ENCODE assay signal across 21 cellular contexts in the genomic region with DNA sequence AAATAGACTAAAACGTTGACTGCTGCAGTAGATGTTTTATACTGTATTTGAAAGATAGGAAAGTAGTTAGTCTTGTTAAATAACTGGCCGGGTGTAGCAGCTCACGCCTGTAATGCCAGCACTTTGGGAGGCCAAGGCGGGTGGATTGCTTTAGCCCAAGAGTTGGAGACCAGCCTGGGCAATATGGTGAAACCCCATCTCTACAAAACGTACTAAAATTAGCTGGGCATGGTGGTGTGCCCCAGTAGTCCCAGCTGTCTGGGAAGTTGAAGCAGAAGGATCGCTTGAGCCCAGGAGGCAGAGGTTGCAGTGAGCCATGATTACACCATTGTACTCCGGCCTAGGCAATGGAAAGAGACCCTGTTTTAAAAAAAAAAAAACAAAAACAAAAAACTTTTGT.
DNase-seq lines count a peak whose midpoint lies in the region; ATAC-seq, FAIRE-seq and TF ChIP-seq lines count a peak whose summit lies in the region.
"Had no signal": no experiment of that assay in that cellular context is flagged by ENCODE, and none has a peak within 500 bp of the region (broad histone marks: within the 10 kb centered on the region; RNA-seq: fewer than 3 reads in every experiment).

No MANE protein-coding gene starts in this region.

- no peak overlapping the region for H3K27ac ChIP-seq in H1 (ENCODE audit: low read depth, low read length)
- H3K27ac ChIP-seq in CD4-positive, alpha-beta memory T cell (ENCODE audit: low read depth, low read length) = no peak overlapping the region
- H3K27ac ChIP-seq: body of pancreas, coronary artery, pancreas had no signal

- no peak overlapping the region; the same call in 1 of the 2 replicates for H4K8ac ChIP-seq in H1 (ENCODE audit: extremely low read depth, insufficient read depth, low read length)

- H3K4me3 ChIP-seq in H1 (ENCODE audit: extremely low read depth in 1 of 4, insufficient read depth in 2 of 4, low read depth in 3 of 4, low read length in 4 of 4) = no peak overlapping the region
- H3K4me3 ChIP-seq in CD4-positive, alpha-beta memory T cell (ENCODE audit: low read length in 2 of 2) = no peak overlapping the region
- H3K4me3 ChIP-seq: body of pancreas, coronary artery, pancreas, stomach had no signal

- no peak overlapping the region for H2BK12ac ChIP-seq in H1 (ENCODE audit: low read depth, low read length)

- H3K36me3 Mint-ChIP-seq in naive B cell = no peaks in the 10 kb centered on the region
- peaks cover 3% of the 10 kb centered on the region for H3K36me3 Mint-ChIP-seq in type B pancreatic cell
- no peaks in the 10 kb centered on the region for H3K36me3 Mint-ChIP-seq in CD4-positive, alpha-beta memory T cell

- ATAC-seq in left ventricle myocardium superior (no peak), naive B cell (ENCODE audit: low read depth in 2 of 2) (no peak), GM21619 (IDR thresholded peaks at IDR 0.05; ENCODE audit: unreplicated experiment) (no peak)
- ATAC-seq: body of pancreas, HepG2, pancreas had no signal

- TF ChIP-seq CTCF in H1 (IDR thresholded peaks at IDR 0.05; ENCODE audit: control extremely low read depth in 1 of 3, insufficient read depth in 1 of 3, low read depth in 1 of 3, low read length in 3 of 3) (no peak), type B pancreatic cell (conservative IDR thresholded peaks at IDR 0.05) (no peak)

- H2BK120ac ChIP-seq in H1 (replicated peaks; ENCODE audit: low read depth, low read length) = no peak overlapping the region

- H3K4me3 Mint-ChIP-seq in naive B cell (peak overlapping the region in 3 of 8 donors; percentile 6 to 28 (median 22)), type B pancreatic cell (peak overlapping the region; percentile 37)
- peak overlapping the region in 2 of 8 donors; percentile 2 to 15 for H3K4me3 Mint-ChIP-seq in CD4-positive, alpha-beta memory T cell

- H3K4me1 ChIP-seq in H1 (replicated peaks in 1 of 4; ENCODE audit: control insufficient read depth in 3 of 4, insufficient read depth in 4 of 4, low read length in 3 of 4) = peaks cover 0 to 18% (median 14%) of the 10 kb centered on the region in 4 experiments; a peak in 4 of 7 replicates
- peaks cover 40% of the 10 kb centered on the region for H3K4me1 ChIP-seq in CD4-positive, alpha-beta memory T cell (ENCODE audit: insufficient read depth, low read length)

- H3K4me1 Mint-ChIP-seq in naive B cell = peaks cover 61 to 98% (median 94%) of the 10 kb centered on the region in 3 donors
- peaks cover 53% of the 10 kb centered on the region for H3K4me1 Mint-ChIP-seq in type B pancreatic cell (ENCODE audit: unreplicated experiment)
- peaks cover 36 to 69% (median 51%) of the 10 kb centered on the region in 4 donors for H3K4me1 Mint-ChIP-seq in CD4-positive, alpha-beta memory T cell

- H3K14ac ChIP-seq in H1 (ENCODE audit: insufficient read length) = no peak overlapping the region

- no peak overlapping the region for H3K4ac ChIP-seq in H1 (replicated peaks; ENCODE audit: insufficient read length, low read depth, low read length)

- no peak overlapping the region for H3K4me2 ChIP-seq in H1 (ENCODE audit: insufficient read depth in 1 of 2, low read depth in 2 of 2, low read length in 2 of 2)

- no peak overlapping the region for H3K23ac ChIP-seq in H1 (ENCODE audit: insufficient read length)

- H3K27me3 ChIP-seq in H1 (replicated peaks in 1 of 4; ENCODE audit: control insufficient read depth in 3 of 4, extremely low read depth in 1 of 4, insufficient read depth in 3 of 4, low read length in 3 of 4) = no peaks in the 10 kb centered on the region
- no peaks in the 10 kb centered on the region for H3K27me3 ChIP-seq in CD4-positive, alpha-beta memory T cell (ENCODE audit: insufficient read depth, low read length)
- H3K27me3 ChIP-seq: body of pancreas, pancreas, stomach had no signal

- intact Hi-C loops in cardiac septum (cut with DNase I) (no loop called here), left ventricle myocardium superior (cut with micrococcal nuclease) (no loop called here)
- intact Hi-C loops in CD4-positive, alpha-beta memory T cell (cut with micrococcal nuclease) = no loop called here

- no peak for FAIRE-seq in H1 (lab: Jason Lieb, UNC)
- FAIRE-seq: endometrium, GM12892, HepG2, pancreas had no signal

- TF ChIP-seq POLR2A in H1 (IDR thresholded peaks at IDR 0.05; ENCODE audit: control extremely low read depth in 1 of 2, low read depth in 2 of 2, low read length in 2 of 2) = no peak

- no peaks in the 10 kb centered on the region for H3K23me2 ChIP-seq in H1 (ENCODE audit: low read depth, low read length)

- H3K27ac Mint-ChIP-seq in naive B cell (peak overlapping the region in 5 of 6 donors; percentile 17 to 87 (median 76)), type B pancreatic cell (peak overlapping the region; percentile 36)
- H3K27ac Mint-ChIP-seq in CD4-positive, alpha-beta memory T cell = no peak overlapping the region

- CTCF ChIA-PET in H1 (lab: Charles Lee; ENCODE audit: partially characterized antibody) = interaction anchor here (1.3 kb wide), 1 partner anchor 77 kb away, joined by 5 read pairs; no protein-coding TSS in a partner anchor
- CTCF ChIA-PET in CD4-positive, alpha-beta memory T cell (lab: Charles Lee; ENCODE audit: partially characterized antibody) = interaction anchor here (0.6 kb wide), 1 partner anchor 550 kb away, joined by 3 read pairs; no protein-coding TSS in a partner anchor

- H2AFZ ChIP-seq in H1 (ENCODE audit: low read length) = no peak overlapping the region

- peaks cover 14 to 74% of the 10 kb centered on the region in 2 experiments for H3K79me2 ChIP-seq in H1 (ENCODE audit: control insufficient read depth in 1 of 2, insufficient read depth in 2 of 2, low read length in 2 of 2)

- no peak overlapping the region for H3K18ac ChIP-seq in H1 (ENCODE audit: extremely low read depth, low read length)

- no peak overlapping the region for H2AK5ac ChIP-seq in H1 (ENCODE audit: low read depth, low read length)

- H3K9ac ChIP-seq in H1 (replicated peaks in 1 of 4; ENCODE audit: extremely low read depth in 1 of 4, low read depth in 3 of 4, low read length in 3 of 4) = no peak overlapping the region

- no peak overlapping the region for H4K5ac ChIP-seq in H1 (ENCODE audit: insufficient read length, low read depth, low read length)

- TF ChIP-seq EP300 in H1 (IDR thresholded peaks at IDR 0.05; ENCODE audit: borderline replicate concordance in 1 of 2, low read depth in 2 of 2, low read length in 2 of 2) = no peak

- no peaks in the 10 kb centered on the region for H3K36me3 ChIP-seq in H1 (ENCODE audit: control insufficient read depth in 2 of 4, insufficient read depth in 4 of 4, low read length in 3 of 4)
- no peaks in the 10 kb centered on the region for H3K36me3 ChIP-seq in CD4-positive, alpha-beta memory T cell (ENCODE audit: insufficient read depth, low read length)
- H3K36me3 ChIP-seq: pancreas, stomach had no signal

- 72% methylated on average over 7 of the region's 7 CpGs; no CpG with 5 or more reads in 1 of the 2 experiments for WGBS in H1 (ENCODE audit: extremely low coverage in 1 of 2, insufficient coverage in 1 of 2, insufficient read length in 1 of 2, insufficient replicate concordance in 2 of 2, low coverage in 1 of 2, low lambda C conversion rate in 2 of 2, missing lambda C conversion rate in 1 of 2), 2 experiments

- H4K20me1 ChIP-seq in H1 (replicated peaks in 1 of 2; ENCODE audit: control insufficient read depth in 1 of 2, insufficient read depth in 2 of 2, low read length in 2 of 2) = no peaks in the 10 kb centered on the region

- no peak overlapping the region for H4K91ac ChIP-seq in H1 (replicated peaks; ENCODE audit: insufficient read length, low read length)

- POLR2A ChIA-PET in H1 (lab: Charles Lee; ENCODE audit: partially characterized antibody) = interaction anchor here (2.0 kb wide), 1 partner anchor 10 kb away, joined by 4 read pairs; no protein-coding TSS in a partner anchor
- POLR2A ChIA-PET in CD4-positive, alpha-beta memory T cell (lab: Charles Lee; ENCODE audit: partially characterized antibody) = no interaction called here

- no peak overlapping the region for H3K56ac ChIP-seq in H1 (replicated peaks; ENCODE audit: insufficient read length, low read depth, low read length)

- no peak overlapping the region for H2BK20ac ChIP-seq in H1 (ENCODE audit: low read length)

- H3K9me3 ChIP-seq in H1 (ENCODE audit: insufficient read depth in 2 of 2, low read depth in 1 of 2, low read length in 1 of 2) = no peaks in the 10 kb centered on the region
- no peaks in the 10 kb centered on the region for H3K9me3 ChIP-seq in CD4-positive, alpha-beta memory T cell (ENCODE audit: control insufficient read depth in 1 of 2, low read length in 2 of 2)
- H3K9me3 ChIP-seq: body of pancreas, pancreas, stomach had no signal

- no peak for TF ChIP-seq RAD21 in H1 (IDR thresholded peaks at IDR 0.05 in 1 of 2, conservative IDR thresholded peaks at IDR 0.05 in 1 of 2; ENCODE audit: low read depth in 2 of 2, low read length in 2 of 2)

- peak overlapping the region; percentile 93; the same call in 1 of the 2 replicates for H2BK15ac ChIP-seq in H1 (ENCODE audit: low read length)

- no peak overlapping the region for H2BK5ac ChIP-seq in H1 (ENCODE audit: low read depth, low read length)

- H3K27me3 Mint-ChIP-seq in naive B cell (no peaks in the 10 kb centered on the region), type B pancreatic cell (no peaks in the 10 kb centered on the region)
- no peaks in the 10 kb centered on the region for H3K27me3 Mint-ChIP-seq in CD4-positive, alpha-beta memory T cell

- DNase-seq in cardiac septum (ENCODE audit: low spot score) (peak; percentile 54), left ventricle myocardium superior (no peak), H1 (ENCODE audit: low read depth in 1 of 2, low spot score in 2 of 2) (no peak), naive B cell (no peak), type B pancreatic cell (ENCODE audit: extremely low spot score, unreplicated experiment) (no peak), T-helper 1 cell (no peak)
- DNase-seq in CD4-positive, alpha-beta memory T cell = no peak
- DNase-seq: activated naive CD4-positive, alpha-beta T cell treated with anti-CD3 and anti-CD28 coated beads, Interleukin-2, amount 50 U/mL, for 16 hours; activated T-cell treated with anti-CD3 and anti-CD28 coated beads, Interleukin-2, amount 50 U/mL, for 1 hour; body of pancreas; DMS53; hypothalamus; NCI-H1417 treated with DMSO at 0.1 percent for 48 hours; NCI-H526; pancreas; stomach had no signal

- H3K79me1 ChIP-seq in H1 (ENCODE audit: low read depth, low read length) = peaks cover 4% of the 10 kb centered on the region; the same call in 1 of the 2 replicates

- H3K9me3 Mint-ChIP-seq in naive B cell (no peaks in the 10 kb centered on the region), type B pancreatic cell (no peaks in the 10 kb centered on the region)
- no peaks in the 10 kb centered on the region for H3K9me3 Mint-ChIP-seq in CD4-positive, alpha-beta memory T cell

TF ChIP-seq in H1, 55 proteins besides CTCF, POLR2A, EP300 and RAD21:
- TF ChIP-seq SIX5 (IDR thresholded peaks at IDR 0.05; ENCODE audit: low read depth, low read length) (no peak), POU5F1 (IDR thresholded peaks at IDR 0.05; ENCODE audit: low read depth, low read length) (no peak), SP1 (IDR thresholded peaks at IDR 0.05; ENCODE audit: low read depth, low read length) (no peak)

Comparison
In these comparisons a context has a peak if more than half of its experiments do, and no peak if none do; other contexts are left out.
1. H3K27ac Mint-ChIP-seq: peak in naive B cell (5 of 6) and type B pancreatic cell (single experiment); none in CD4-positive, alpha-beta memory T cell (0 of 7).